ENCODE assay signal across 22 cellular contexts in genomic region chr7:869348-869747, GRCh38. TPM values are rescaled to one million over a fixed set of nuclear protein-coding genes. Genes with fewer than 3 reads are reported as not detected.
DNase-seq lines count a peak whose midpoint lies in the region; ATAC-seq and TF ChIP-seq lines count a peak whose summit lies in the region.
"Had no signal": no experiment of that assay in that cellular context is flagged by ENCODE, and none has a peak within 500 bp of the region (broad histone marks: within the 10 kb centered on the region; RNA-seq: fewer than 3 reads in every experiment).

No MANE protein-coding gene starts in this region.

- H3K9me3 ChIP-seq in esophagus squamous epithelium (no peaks in the 10 kb centered on the region), psoas muscle (no peaks in the 10 kb centered on the region), tibial artery (no peaks in the 10 kb centered on the region)
- H3K9me3 ChIP-seq: A549, BLaER1, MG63, upper lobe of left lung had no signal

- peak overlapping the region in 3 of 4 donors; percentile 55 to 78 (median 58) for H3K27ac ChIP-seq in esophagus squamous epithelium
- H3K27ac ChIP-seq in psoas muscle, result peak overlapping the region; percentile 23
- peak overlapping the region; percentile 87 to 95 for H3K27ac ChIP-seq in tibial artery
- H3K27ac ChIP-seq: A549, BLaER1, hepatocyte had no signal

- H3K4me3 ChIP-seq in esophagus squamous epithelium, result no peak overlapping the region
- H3K4me3 ChIP-seq in psoas muscle, result no peak overlapping the region
- H3K4me3 ChIP-seq in tibial artery, result no peak overlapping the region
- H3K4me3 ChIP-seq: A549, BLaER1, hepatocyte, lung, MG63, upper lobe of left lung had no signal

- TF ChIP-seq POLR2A in esophagus squamous epithelium (IDR thresholded peaks at IDR 0.05), result no peak

- DNase-seq in activated T-cell treated with anti-CD3 and anti-CD28 coated beads, Interleukin-2, amount 50 U/mL, for 24 hours, result no peak
- no peak for DNase-seq in activated T-cell treated with anti-CD3 and anti-CD28 coated beads, Interleukin-2, amount 50 U/mL, for 48 hours
- DNase-seq in esophagus squamous epithelium (lab: John Stamatoyannopoulos, UW) (no peak), psoas muscle (no peak), tibial artery (no peak), nephron progenitor cell (no peak)
- DNase-seq in T-helper 2 cell treated with Interferon-gamma antibody and Interleukin-4, amounts not matched to agents 5 μg/mL and 100 μg/mL, for 36 hours (ENCODE audit: low spot score), result no peak
- DNase-seq: activated CD4-positive, alpha-beta T cell treated with anti-CD3 and anti-CD28 coated beads, Interleukin-2, amount 10 ng/mL, durations not matched to agents 7 days and 5 days; activated T-cell treated with anti-CD3 and anti-CD28 coated beads for 4 hours; MG63; NCI-H1436; NCI-H526 treated with DMSO at 0.1 percent for 48 hours; nucleus accumbens; SW 1271 had no signal

- intact Hi-C loops in esophagus squamous epithelium (cut with DNase I) (no loop called here), psoas muscle (cut with DNase I) (loop anchor here in 1 of 2 donors (5.0 kb wide), 1 partner anchor 47 kb away; no protein-coding TSS in a partner anchor), tibial artery (cut with DNase I; ENCODE audit: low total_unique reads) (no loop called here)

- peak overlapping the region; percentile 81 for H3K27ac Mint-ChIP-seq in activated T-cell treated with anti-CD3 and anti-CD28 coated beads, Interleukin-2, amount 50 U/mL, for 24 hours
- no peak overlapping the region for H3K27ac Mint-ChIP-seq in T-helper 2 cell treated with Interferon-gamma antibody and Interleukin-4, amounts not matched to agents 5 μg/mL and 100 μg/mL, for 36 hours
- H3K27ac Mint-ChIP-seq in nephron progenitor cell, result no peak overlapping the region
- H3K27ac Mint-ChIP-seq: activated CD4-positive, alpha-beta T cell treated with anti-CD3 and anti-CD28 coated beads, Interleukin-2, amount 10 ng/mL, durations not matched to agents 7 days and 5 days; IgD-negative memory B cell had no signal

- H3K27me3 ChIP-seq in esophagus squamous epithelium (no peaks in the 10 kb centered on the region), psoas muscle (ENCODE audit: insufficient read depth in 3 of 3, low read length in 2 of 3) (no peaks in the 10 kb centered on the region), tibial artery (no peaks in the 10 kb centered on the region)
- H3K27me3 ChIP-seq: BLaER1, hepatocyte, MG63, upper lobe of left lung had no signal

- no peak for TF ChIP-seq CTCF in esophagus squamous epithelium (IDR thresholded peaks at IDR 0.05)
- no peak for TF ChIP-seq CTCF in psoas muscle (IDR thresholded peaks at IDR 0.05)
- TF ChIP-seq CTCF in tibial artery (IDR thresholded peaks at IDR 0.05), result no peak
- TF ChIP-seq CTCF in nephron progenitor cell (IDR thresholded peaks at IDR 0.05), result no peak

- H3K4me1 ChIP-seq in esophagus squamous epithelium, result peaks cover 17 to 41% (median 24%) of the 10 kb centered on the region in 3 donors
- peaks cover 25% of the 10 kb centered on the region for H3K4me1 ChIP-seq in psoas muscle
- H3K4me1 ChIP-seq in tibial artery, result peaks cover 0 to 56% (median 39%) of the 10 kb centered on the region in 4 donors

- 81 to 84% methylated on average over 11 to 13 of the region's 14 CpGs for WGBS in esophagus squamous epithelium, 2 donors
- WGBS in psoas muscle, 3 donors, result 78 to 84% (median 83%) methylated on average over 14 of the region's 14 CpGs

- peaks cover 27% of the 10 kb centered on the region for H3K4me1 Mint-ChIP-seq in activated T-cell treated with anti-CD3 and anti-CD28 coated beads, Interleukin-2, amount 50 U/mL, for 24 hours (ENCODE audit: low read depth)
- peaks cover 12% of the 10 kb centered on the region for H3K4me1 Mint-ChIP-seq in T-helper 2 cell treated with Interferon-gamma antibody and Interleukin-4, amounts not matched to agents 5 μg/mL and 100 μg/mL, for 36 hours (ENCODE audit: low read depth)
- peaks cover 14% of the 10 kb centered on the region for H3K4me1 Mint-ChIP-seq in nephron progenitor cell

- no peaks in the 10 kb centered on the region for H3K9me3 Mint-ChIP-seq in activated T-cell treated with anti-CD3 and anti-CD28 coated beads, Interleukin-2, amount 50 U/mL, for 24 hours
- H3K9me3 Mint-ChIP-seq in T-helper 2 cell treated with Interferon-gamma antibody and Interleukin-4, amounts not matched to agents 5 μg/mL and 100 μg/mL, for 36 hours, result no peaks in the 10 kb centered on the region
- no peaks in the 10 kb centered on the region for H3K9me3 Mint-ChIP-seq in nephron progenitor cell
- H3K9me3 Mint-ChIP-seq: activated CD4-positive, alpha-beta T cell treated with anti-CD3 and anti-CD28 coated beads, Interleukin-2, amount 10 ng/mL, durations not matched to agents 7 days and 5 days; activated naive CD4-positive, alpha-beta T cell treated with anti-CD3 and anti-CD28 coated beads, Interleukin-2, amount 50 U/mL, for 72 hours; IgD-negative memory B cell had no signal

- no peak overlapping the region for H3K4me3 Mint-ChIP-seq in activated T-cell treated with anti-CD3 and anti-CD28 coated beads, Interleukin-2, amount 50 U/mL, for 24 hours
- H3K4me3 Mint-ChIP-seq in T-helper 2 cell treated with Interferon-gamma antibody and Interleukin-4, amounts not matched to agents 5 μg/mL and 100 μg/mL, for 36 hours, result no peak overlapping the region
- no peak overlapping the region for H3K4me3 Mint-ChIP-seq in nephron progenitor cell
- H3K4me3 Mint-ChIP-seq: activated CD4-positive, alpha-beta T cell treated with anti-CD3 and anti-CD28 coated beads, Interleukin-2, amount 10 ng/mL, durations not matched to agents 7 days and 5 days had no signal

- H3K27me3 Mint-ChIP-seq in activated T-cell treated with anti-CD3 and anti-CD28 coated beads, Interleukin-2, amount 50 U/mL, for 24 hours, result no peaks in the 10 kb centered on the region
- no peaks in the 10 kb centered on the region for H3K27me3 Mint-ChIP-seq in T-helper 2 cell treated with Interferon-gamma antibody and Interleukin-4, amounts not matched to agents 5 μg/mL and 100 μg/mL, for 36 hours (ENCODE audit: low read depth)
- peaks cover 3% of the 10 kb centered on the region for H3K27me3 Mint-ChIP-seq in nephron progenitor cell (ENCODE audit: low read depth, poor library complexity)
- H3K27me3 Mint-ChIP-seq: activated CD4-positive, alpha-beta T cell treated with anti-CD3 and anti-CD28 coated beads, Interleukin-2, amount 10 ng/mL, durations not matched to agents 7 days and 5 days; IgD-negative memory B cell had no signal

- H3K36me3 ChIP-seq in esophagus squamous epithelium, result peaks cover 12 to 83% (median 21%) of the 10 kb centered on the region in 3 donors
- H3K36me3 ChIP-seq in psoas muscle (ENCODE audit: insufficient read depth in 1 of 2, low read depth in 1 of 2), result peaks cover 2 to 87% of the 10 kb centered on the region in 2 donors
- peaks cover 54 to 66% (median 61%) of the 10 kb centered on the region in 3 donors for H3K36me3 ChIP-seq in tibial artery

- no peak for ATAC-seq in psoas muscle
- no peak for ATAC-seq in GM19397 (IDR thresholded peaks at IDR 0.05; ENCODE audit: unreplicated experiment)
- ATAC-seq: A549; activated naive CD4-positive, alpha-beta T cell treated with anti-CD3 and anti-CD28 coated beads, Interleukin-2, amount 50 U/mL, for 72 hours had no signal

- H3K36me3 Mint-ChIP-seq in activated T-cell treated with anti-CD3 and anti-CD28 coated beads, Interleukin-2, amount 50 U/mL, for 24 hours (ENCODE audit: low read depth), result peaks cover 80% of the 10 kb centered on the region
- peaks cover 35% of the 10 kb centered on the region for H3K36me3 Mint-ChIP-seq in T-helper 2 cell treated with Interferon-gamma antibody and Interleukin-4, amounts not matched to agents 5 μg/mL and 100 μg/mL, for 36 hours (ENCODE audit: low read depth)
- peaks cover 84% of the 10 kb centered on the region for H3K36me3 Mint-ChIP-seq in nephron progenitor cell (ENCODE audit: low read depth)

RNA-seq across cellular contexts. Expression of gene GET4, which starts 7.0 kb away (rescaled TPM):
- 10 to 100 TPM; 22.3 to 29.6 (median 27.8) TPM for total RNA-seq in esophagus squamous epithelium
- total RNA-seq in psoas muscle, result 10 to 100 TPM; 27.3 to 42.3 (median 29.1) TPM
- polyA plus RNA-seq in psoas muscle, result 10 to 100 TPM; 36.8 to 51.1 (median 48.3) TPM

RNA-seq across cellular contexts. Expression of gene SUN1, which starts 37.1 kb away (rescaled TPM):
- 100 to 1,000 TPM in 3 of 4 donors, 10 to 100 TPM in 1; 78.0 to 113 (median 105) TPM for total RNA-seq in esophagus squamous epithelium
- total RNA-seq in psoas muscle, result 100 to 1,000 TPM; 125 to 144 (median 137) TPM
- polyA plus RNA-seq in psoas muscle, result 100 to 1,000 TPM in 1 of 3 donors, 10 to 100 TPM in 2; 52.5 to 159 (median 64.6) TPM

Comparison
In these comparisons a context has a peak if more than half of its experiments do, and no peak if none do; other contexts are left out.
1. H3K27ac ChIP-seq: peak in every context shown above with its lines; median percentile 91 in tibial artery; 58 in esophagus squamous epithelium; 23 in psoas muscle.